In genomic region chr1:17875882-17876280, GRCh38 we compare ENCODE assay signal across 13 cellular contexts.
DNase-seq lines count a peak whose midpoint lies in the region; ATAC-seq and TF ChIP-seq lines count a peak whose summit lies in the region.
"Had no signal": no experiment of that assay in that cellular context is flagged by ENCODE, and none has a peak within 500 bp of the region (broad histone marks: within the 10 kb centered on the region; RNA-seq: fewer than 3 reads in every experiment).

No MANE protein-coding gene starts in this region.

- H3K4me1 Mint-ChIP-seq in naive thymus-derived CD8-positive, alpha-beta T cell: peaks cover 0 to 2% (median 0%) of the 10 kb centered on the region in 4 donors
- H3K4me1 Mint-ChIP-seq in stimulated activated naive B cell treated with anti-CD40 and anti-IgM and Interleukin-4, amounts not matched to agents 10 μg/mL and 1 μg/mL and 100 μg/mL, for 72 hours: no peaks in the 10 kb centered on the region

- no peaks in the 10 kb centered on the region for H3K36me3 Mint-ChIP-seq in naive thymus-derived CD8-positive, alpha-beta T cell
- H3K36me3 Mint-ChIP-seq in stimulated activated naive B cell treated with anti-CD40 and anti-IgM and Interleukin-4, amounts not matched to agents 10 μg/mL and 1 μg/mL and 100 μg/mL, for 72 hours: no peaks in the 10 kb centered on the region
- H3K36me3 Mint-ChIP-seq: type B pancreatic cell had no signal

- H3K27ac Mint-ChIP-seq in naive thymus-derived CD8-positive, alpha-beta T cell: no peak overlapping the region
- H3K27ac Mint-ChIP-seq in stimulated activated naive B cell treated with anti-CD40 and anti-IgM and Interleukin-4, amounts not matched to agents 10 μg/mL and 1 μg/mL and 100 μg/mL, for 72 hours: no peak overlapping the region
- H3K27ac Mint-ChIP-seq: type B pancreatic cell had no signal

- H4K20me1 ChIP-seq in osteoblast (ENCODE audit: insufficient read depth, low read length): no peaks in the 10 kb centered on the region
- H4K20me1 ChIP-seq: BLaER1 had no signal

- in situ Hi-C loops in HAP-1 (cut with MboI; ENCODE audit: low sequenced_read_pairs): no loop called here

- H3K27ac ChIP-seq in SJSA1: peak overlapping the region; percentile 63; the same call in 1 of the 2 replicates
- peak overlapping the region; percentile 96 for H3K27ac ChIP-seq in osteoblast (ENCODE audit: low read depth, low read length)
- H3K27ac ChIP-seq: BLaER1, HL-60 had no signal

- H3K36me3 ChIP-seq in SJSA1 (no peaks in the 10 kb centered on the region), osteoblast (ENCODE audit: insufficient read depth, low read length) (no peaks in the 10 kb centered on the region), HAP-1 (replicated peaks) (no peaks in the 10 kb centered on the region)
- H3K36me3 ChIP-seq: BLaER1 had no signal

- peak; percentile 83 for ATAC-seq in Right ventricle myocardium inferior
- no peak for ATAC-seq in GM19035 (IDR thresholded peaks at IDR 0.05; ENCODE audit: unreplicated experiment)
- no peak for ATAC-seq in naive thymus-derived CD8-positive, alpha-beta T cell
- ATAC-seq in stimulated activated naive B cell treated with anti-CD40 and anti-IgM and Interleukin-4, amounts not matched to agents 10 μg/mL and 1 μg/mL and 100 μg/mL, for 72 hours (replicated peaks): no peak

- peaks cover 40% of the 10 kb centered on the region for H3K4me1 ChIP-seq in SJSA1 (replicated peaks)
- peaks cover 59% of the 10 kb centered on the region for H3K4me1 ChIP-seq in osteoblast (ENCODE audit: insufficient read depth, low read length)
- no peaks in the 10 kb centered on the region for H3K4me1 ChIP-seq in HAP-1
- H3K4me1 ChIP-seq: BLaER1 had no signal

- H3K79me2 ChIP-seq in osteoblast (ENCODE audit: insufficient read depth, low read length): no peaks in the 10 kb centered on the region

- DNase-seq in EL (peak; percentile 72), SJSA1 (ENCODE audit: low read depth in 1 of 2, low spot score in 2 of 2) (no peak), Right ventricle myocardium inferior (ENCODE audit: missing footprints) (no peak), osteoblast (ENCODE audit: insufficient read length, low spot score, missing footprints) (peak; percentile 81), HAP-1 (ENCODE audit: low spot score in 2 of 2) (no peak)
- DNase-seq in naive thymus-derived CD8-positive, alpha-beta T cell: no peak
- DNase-seq in stimulated activated naive B cell treated with anti-CD40 and anti-IgM and Interleukin-4, amounts not matched to agents 10 μg/mL and 1 μg/mL and 100 μg/mL, for 72 hours: no peak
- DNase-seq: activated naive CD4-positive, alpha-beta T cell treated with Interleukin-2 at 50 U/mL for 16 hours; stimulated activated CD4-positive, alpha-beta T cell treated with anti-CD3 and anti-CD28 coated beads, Interleukin-2, amount 100 ng/mL, for 24 hours had no signal

- POLR2A ChIA-PET in naive thymus-derived CD8-positive, alpha-beta T cell (lab: Charles Lee): no interaction called here

- H2AFZ ChIP-seq in osteoblast (ENCODE audit: low read length): no peak overlapping the region

- H3K9me3 ChIP-seq in SJSA1 (replicated peaks) (no peaks in the 10 kb centered on the region), osteoblast (ENCODE audit: low read depth, low read length) (no peaks in the 10 kb centered on the region), HAP-1 (no peaks in the 10 kb centered on the region)
- H3K9me3 ChIP-seq: BLaER1 had no signal

- H3K4me2 ChIP-seq in osteoblast (ENCODE audit: insufficient read depth, low read length): peak overlapping the region; percentile 64
- H3K4me2 ChIP-seq: BLaER1 had no signal

- H3K27me3 Mint-ChIP-seq in naive thymus-derived CD8-positive, alpha-beta T cell: peaks cover 1 to 27% (median 14%) of the 10 kb centered on the region in 5 donors
- H3K27me3 Mint-ChIP-seq in stimulated activated naive B cell treated with anti-CD40 and anti-IgM and Interleukin-4, amounts not matched to agents 10 μg/mL and 1 μg/mL and 100 μg/mL, for 72 hours: peaks cover 5 to 6% of the 10 kb centered on the region in 2 donors

- TF ChIP-seq CTCF in osteoblast (IDR thresholded peaks at IDR 0.05; ENCODE audit: extremely low read depth, low read depth, low read length): no peak

- peaks cover 0 to 8% (median 1%) of the 10 kb centered on the region in 9 donors for H3K9me3 Mint-ChIP-seq in naive thymus-derived CD8-positive, alpha-beta T cell
- peaks cover 0 to 2% of the 10 kb centered on the region in 2 donors for H3K9me3 Mint-ChIP-seq in stimulated activated naive B cell treated with anti-CD40 and anti-IgM and Interleukin-4, amounts not matched to agents 10 μg/mL and 1 μg/mL and 100 μg/mL, for 72 hours
- H3K9me3 Mint-ChIP-seq: type B pancreatic cell had no signal

- intact Hi-C loops in Right ventricle myocardium inferior (cut with DNase I): loop anchor here (2.0 kb wide), 1 partner anchor 15 kb away; no protein-coding TSS in a partner anchor

- H3K27me3 ChIP-seq in SJSA1 (replicated peaks): no peaks in the 10 kb centered on the region
- H3K27me3 ChIP-seq in osteoblast (ENCODE audit: insufficient read depth, low read length): no peaks in the 10 kb centered on the region
- no peaks in the 10 kb centered on the region; the same call in 1 of the 2 replicates for H3K27me3 ChIP-seq in HAP-1 (ENCODE audit: low read depth)
- H3K27me3 ChIP-seq: BLaER1 had no signal

- no peak overlapping the region for H3K4me3 ChIP-seq in SJSA1
- no peak overlapping the region for H3K4me3 ChIP-seq in osteoblast (ENCODE audit: insufficient read depth, low read length)
- no peak overlapping the region for H3K4me3 ChIP-seq in HAP-1
- H3K4me3 ChIP-seq: BLaER1 had no signal

- H3K4me3 Mint-ChIP-seq in naive thymus-derived CD8-positive, alpha-beta T cell: no peak overlapping the region
- H3K4me3 Mint-ChIP-seq in stimulated activated naive B cell treated with anti-CD40 and anti-IgM and Interleukin-4, amounts not matched to agents 10 μg/mL and 1 μg/mL and 100 μg/mL, for 72 hours: no peak overlapping the region
- H3K4me3 Mint-ChIP-seq: type B pancreatic cell had no signal

Comparison
In these comparisons a context has a peak if more than half of its experiments do, and no peak if none do; other contexts are left out.
1. DNase-seq: peak in EL (single experiment) and osteoblast (single experiment); none in SJSA1 (0 of 2), Right ventricle myocardium inferior (single experiment), naive thymus-derived CD8-positive, alpha-beta T cell (0 of 10), HAP-1 (0 of 2) and stimulated activated naive B cell treated with anti-CD40 and anti-IgM and Interleukin-4, amounts not matched to agents 10 μg/mL and 1 μg/mL and 100 μg/mL, for 72 hours (single experiment).